ENCODE assay signal across 8 cellular contexts in genomic region chr1:206634365-206635079, GRCh38. TPM values are rescaled to one million over a fixed set of nuclear protein-coding genes. Genes with fewer than 3 reads are reported as not detected.
DNase-seq lines count a peak whose midpoint lies in the region; ATAC-seq and TF ChIP-seq lines count a peak whose summit lies in the region.

No MANE protein-coding gene starts in this region.

- peak; percentile 64 for ATAC-seq in SK-N-SH treated with all-trans-retinoic acid at 6 μM for 48 hours
- ATAC-seq in HG03460 (IDR thresholded peaks at IDR 0.05; ENCODE audit: unreplicated experiment): no peak

- H3K27ac Mint-ChIP-seq in activated naive CD8-positive, alpha-beta T cell: peak overlapping the region; percentile 88

- DNase-seq in EH (ENCODE audit: low read depth) (peak; percentile 91), MV-4-11 (lab: John Stamatoyannopoulos, UW) (peak; percentile 70), glomerular visceral epithelial cell (ENCODE audit: extremely low spot score) (peak; percentile 88), occipital lobe (lab: John Stamatoyannopoulos, UW) (peak; percentile 66), superior temporal gyrus (ENCODE audit: extremely low spot score) (peak; percentile 98)

- H3K9me3 Mint-ChIP-seq in activated naive CD8-positive, alpha-beta T cell (ENCODE audit: low read depth): no peaks in the 10 kb centered on the region

- no peaks in the 10 kb centered on the region for H3K36me3 Mint-ChIP-seq in activated naive CD8-positive, alpha-beta T cell

- peak overlapping the region; percentile 87 for H3K4me3 Mint-ChIP-seq in activated naive CD8-positive, alpha-beta T cell

- H3K27me3 Mint-ChIP-seq in activated naive CD8-positive, alpha-beta T cell: peaks cover 8% of the 10 kb centered on the region

- H3K4me1 Mint-ChIP-seq in activated naive CD8-positive, alpha-beta T cell (ENCODE audit: low read depth): peaks cover 16% of the 10 kb centered on the region

TF ChIP-seq in SK-N-SH treated with all-trans-retinoic acid at 6 μM for 48 hours, 23 proteins besides CTCF, POLR2A, EP300 and RAD21:
- TF ChIP-seq OSR1 (CRISPR knock-in tag; IDR thresholded peaks at IDR 0.05) (0 out of 2 replicates have a peak, but pooled peaks have one; percentile 27), ZNF565 (CRISPR knock-in tag; conservative IDR thresholded peaks at IDR 0.05; ENCODE audit: low read depth) (no peak), ZC3H10 (CRISPR knock-in tag; IDR thresholded peaks at IDR 0.05) (no peak), CSRNP3 (CRISPR knock-in tag; IDR thresholded peaks at IDR 0.05) (no peak), ZNF8 (CRISPR knock-in tag; IDR thresholded peaks at IDR 0.05) (no peak), TOX (CRISPR knock-in tag; IDR thresholded peaks at IDR 0.05; ENCODE audit: borderline replicate concordance) (0 out of 2 replicates have a peak, but pooled peaks have one; percentile 34)
- TF ChIP-seq, protein P1, sequence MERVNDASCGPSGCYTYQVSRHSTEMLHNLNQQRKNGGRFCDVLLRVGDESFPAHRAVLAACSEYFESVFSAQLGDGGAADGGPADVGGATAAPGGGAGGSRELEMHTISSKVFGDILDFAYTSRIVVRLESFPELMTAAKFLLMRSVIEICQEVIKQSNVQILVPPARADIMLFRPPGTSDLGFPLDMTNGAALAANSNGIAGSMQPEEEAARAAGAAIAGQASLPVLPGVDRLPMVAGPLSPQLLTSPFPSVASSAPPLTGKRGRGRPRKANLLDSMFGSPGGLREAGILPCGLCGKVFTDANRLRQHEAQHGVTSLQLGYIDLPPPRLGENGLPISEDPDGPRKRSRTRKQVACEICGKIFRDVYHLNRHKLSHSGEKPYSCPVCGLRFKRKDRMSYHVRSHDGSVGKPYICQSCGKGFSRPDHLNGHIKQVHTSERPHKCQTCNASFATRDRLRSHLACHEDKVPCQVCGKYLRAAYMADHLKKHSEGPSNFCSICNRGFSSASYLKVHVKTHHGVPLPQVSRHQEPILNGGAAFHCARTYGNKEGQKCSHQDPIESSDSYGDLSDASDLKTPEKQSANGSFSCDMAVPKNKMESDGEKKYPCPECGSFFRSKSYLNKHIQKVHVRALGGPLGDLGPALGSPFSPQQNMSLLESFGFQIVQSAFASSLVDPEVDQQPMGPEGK (CRISPR knock-in tag; IDR thresholded peaks at IDR 0.05; ENCODE audit: borderline replicate concordance): no peak

RNA-seq across cellular contexts. Expression of gene DYRK3, which starts 0.8 kb away (rescaled TPM):
- total RNA-seq in occipital lobe: 18.2 TPM

RNA-seq across cellular contexts. Expression of gene EIF2D, which starts 22.3 kb away (rescaled TPM):
- total RNA-seq in occipital lobe: 12.5 TPM

RNA-seq across cellular contexts. Expression of gene MAPKAPK2, which starts 50.2 kb away (rescaled TPM):
- total RNA-seq in occipital lobe: 8.1 TPM
